18 cellular contexts compared by ENCODE assay signal in genomic region chr10:121654021-121654545, GRCh38. TPM values are rescaled to one million over a fixed set of nuclear protein-coding genes. Genes with fewer than 3 reads are reported as not detected.
"Had no signal": no experiment of that assay in that cellular context is flagged by ENCODE, and none has a peak within 500 bp of the region (broad histone marks: within the 10 kb centered on the region; RNA-seq: fewer than 3 reads in every experiment).

No MANE protein-coding gene starts in this region.

- H3K4me1 ChIP-seq: lower lobe of right lung, parathyroid adenoma, sigmoid colon, spleen had no signal

- H3K27me3 Mint-ChIP-seq: activated CD8-positive, alpha-beta memory T cell treated with anti-CD3 and anti-CD28 coated beads, Interleukin-2, amount 10 ng/mL, durations not matched to agents 7 days and 5 days; stimulated activated naive B cell treated with anti-CD40 and anti-IgM and Interleukin-4, amounts not matched to agents 10 μg/mL and 1 μg/mL and 100 μg/mL, for 72 hours had no signal

- H3K36me3 Mint-ChIP-seq: activated CD8-positive, alpha-beta memory T cell treated with anti-CD3 and anti-CD28 coated beads, Interleukin-2, amount 10 ng/mL, durations not matched to agents 7 days and 5 days; activated naive CD8-positive, alpha-beta T cell treated with anti-CD3 and anti-CD28 coated beads for 36 hours; mesothelial cell of epicardium; stimulated activated naive B cell treated with anti-CD40 and anti-IgM and Interleukin-4, amounts not matched to agents 10 μg/mL and 1 μg/mL and 100 μg/mL, for 72 hours had no signal

- H3K9me3 Mint-ChIP-seq: activated CD4-positive, alpha-beta memory T cell treated with anti-CD3 and anti-CD28 coated beads, Interleukin-2, amount 10 ng/mL, durations not matched to agents 7 days and 5 days; activated naive CD8-positive, alpha-beta T cell treated with anti-CD3 and anti-CD28 coated beads for 36 hours had no signal

- H3K4me1 Mint-ChIP-seq: activated CD4-positive, alpha-beta memory T cell treated with anti-CD3 and anti-CD28 coated beads, Interleukin-2, amount 10 ng/mL, durations not matched to agents 7 days and 5 days; activated CD8-positive, alpha-beta memory T cell treated with anti-CD3 and anti-CD28 coated beads, Interleukin-2, amount 10 ng/mL, durations not matched to agents 7 days and 5 days; activated naive CD8-positive, alpha-beta T cell treated with anti-CD3 and anti-CD28 coated beads for 36 hours; mesothelial cell of epicardium; nephron; stimulated activated naive B cell treated with anti-CD40 and anti-IgM and Interleukin-4, amounts not matched to agents 10 μg/mL and 1 μg/mL and 100 μg/mL, for 72 hours had no signal

- H3K27ac ChIP-seq: esophagus squamous epithelium, lower lobe of right lung, parathyroid adenoma, sigmoid colon, spleen, thoracic aorta had no signal

- H3K4me3 ChIP-seq: esophagus squamous epithelium, lower lobe of right lung, sigmoid colon, spleen, thoracic aorta had no signal

- H3K9me3 ChIP-seq: esophagus squamous epithelium, lower lobe of right lung, sigmoid colon, spleen, thoracic aorta had no signal

- H3K27ac Mint-ChIP-seq: activated CD4-positive, alpha-beta memory T cell treated with anti-CD3 and anti-CD28 coated beads, Interleukin-2, amount 10 ng/mL, durations not matched to agents 7 days and 5 days; activated CD8-positive, alpha-beta memory T cell treated with anti-CD3 and anti-CD28 coated beads, Interleukin-2, amount 10 ng/mL, durations not matched to agents 7 days and 5 days; activated naive CD8-positive, alpha-beta T cell treated with anti-CD3 and anti-CD28 coated beads for 36 hours; effector memory CD8-positive, alpha-beta T cell; mesothelial cell of epicardium; nephron; stimulated activated naive B cell treated with anti-CD40 and anti-IgM and Interleukin-4, amounts not matched to agents 10 μg/mL and 1 μg/mL and 100 μg/mL, for 72 hours had no signal

- ATAC-seq: activated CD8-positive, alpha-beta memory T cell treated with anti-CD3 and anti-CD28 coated beads, Interleukin-2, amount 10 ng/mL, durations not matched to agents 7 days and 5 days; effector memory CD8-positive, alpha-beta T cell; left colon; lower lobe of right lung; stimulated activated naive B cell treated with anti-CD40 and anti-IgM and Interleukin-4, amounts not matched to agents 10 μg/mL and 1 μg/mL and 100 μg/mL, for 72 hours had no signal

- H3K4me3 Mint-ChIP-seq: activated CD4-positive, alpha-beta memory T cell treated with anti-CD3 and anti-CD28 coated beads, Interleukin-2, amount 10 ng/mL, durations not matched to agents 7 days and 5 days; activated CD8-positive, alpha-beta memory T cell treated with anti-CD3 and anti-CD28 coated beads, Interleukin-2, amount 10 ng/mL, durations not matched to agents 7 days and 5 days; activated naive CD8-positive, alpha-beta T cell treated with anti-CD3 and anti-CD28 coated beads for 36 hours; effector memory CD8-positive, alpha-beta T cell; mesothelial cell of epicardium; nephron; stimulated activated naive B cell treated with anti-CD40 and anti-IgM and Interleukin-4, amounts not matched to agents 10 μg/mL and 1 μg/mL and 100 μg/mL, for 72 hours had no signal

- H3K36me3 ChIP-seq: esophagus squamous epithelium, lower lobe of right lung, sigmoid colon, spleen, thoracic aorta had no signal

- DNase-seq: activated CD4-positive, alpha-beta memory T cell treated with anti-CD3 and anti-CD28 coated beads, Interleukin-2, amount 10 ng/mL, durations not matched to agents 7 days and 5 days; activated CD4-positive, alpha-beta T cell treated with anti-CD3 and anti-CD28 coated beads for 4 hours; activated CD8-positive, alpha-beta memory T cell treated with anti-CD3 and anti-CD28 coated beads, Interleukin-2, amount 10 ng/mL, durations not matched to agents 7 days and 5 days; activated naive CD8-positive, alpha-beta T cell treated with anti-CD3 and anti-CD28 coated beads for 36 hours; amniotic stem cell; effector memory CD8-positive, alpha-beta T cell; esophagus squamous epithelium; glutamatergic neuron; hypothalamus; left colon; lower lobe of right lung; sigmoid colon; spleen; stimulated activated naive B cell treated with anti-CD40 and anti-IgM and Interleukin-4, amounts not matched to agents 10 μg/mL and 1 μg/mL and 100 μg/mL, for 72 hours had no signal

RNA-seq across cellular contexts. Expression of gene FGFR2, which starts 55.8 kb away (rescaled TPM):
- total RNA-seq: activated naive CD8-positive, alpha-beta T cell treated with anti-CD3 and anti-CD28 coated beads for 36 hours had no signal
